In genomic region chr9:14827805-14828204, GRCh38 we compare ENCODE assay signal across 21 cellular contexts.
"Had no signal": no experiment of that assay in that cellular context is flagged by ENCODE, and none has a peak within 500 bp of the region (broad histone marks: within the 10 kb centered on the region; RNA-seq: fewer than 3 reads in every experiment).

No MANE protein-coding gene starts in this region.

- H3K4me1 ChIP-seq: heart right ventricle, sigmoid colon had no signal

- H3K9me3 ChIP-seq: sigmoid colon had no signal

- ATAC-seq: activated CD4-positive, alpha-beta T cell treated with anti-CD3 and anti-CD28 coated beads for 36 hours; activated T-cell treated with anti-CD3 and anti-CD28 coated beads, Interleukin-2, amount 50 U/mL, for 4 hours; left cardiac atrium; naive thymus-derived CD4-positive, alpha-beta T cell had no signal

- DNase-seq: activated B cell treated with CpG ODN at 0.5 μM for 24 hours; activated CD4-positive, alpha-beta T cell treated with anti-CD3 and anti-CD28 coated beads for 36 hours; activated CD4-positive, alpha-beta T cell treated with anti-CD3 and anti-CD28 coated beads, Interleukin-2, amount 50 U/mL, for 4 hours; activated CD8-positive, alpha-beta memory T cell treated with anti-CD3 and anti-CD28 coated beads for 24 hours; activated CD8-positive, alpha-beta memory T cell treated with anti-CD3 and anti-CD28 coated beads, Interleukin-2, amount 50 U/mL, for 4 hours; activated naive CD4-positive, alpha-beta T cell treated with anti-CD3 and anti-CD28 coated beads, Interleukin-2, amount 10 ng/mL, durations not matched to agents 7 days and 5 days; activated T-cell treated with anti-CD3 and anti-CD28 coated beads, Interleukin-2, amount 50 U/mL, for 4 hours; cortex of kidney; erythroblast; foreskin fibroblast; heart right ventricle; islet precursor cell; left cardiac atrium; mesendoderm; naive thymus-derived CD4-positive, alpha-beta T cell; sigmoid colon; stimulated activated CD4-positive, alpha-beta T cell treated with anti-CD3 and anti-CD28 coated beads, Interleukin-15, amount 100 ng/mL, for 24 hours; stimulated activated CD8-positive, alpha-beta memory T cell treated with anti-CD3 and anti-CD28 coated beads, Interleukin-4, amount 100 ng/mL, for 48 hours; stimulated activated naive CD4-positive, alpha-beta T cell; T1000 had no signal

- H3K27me3 ChIP-seq: heart right ventricle, sigmoid colon had no signal

- H3K27ac ChIP-seq: heart right ventricle, sigmoid colon had no signal

- H3K4me3 ChIP-seq: heart right ventricle, sigmoid colon, smooth muscle cell had no signal
